Comparison of ENCODE assay signal across 1 cellular context in the genomic region with DNA sequence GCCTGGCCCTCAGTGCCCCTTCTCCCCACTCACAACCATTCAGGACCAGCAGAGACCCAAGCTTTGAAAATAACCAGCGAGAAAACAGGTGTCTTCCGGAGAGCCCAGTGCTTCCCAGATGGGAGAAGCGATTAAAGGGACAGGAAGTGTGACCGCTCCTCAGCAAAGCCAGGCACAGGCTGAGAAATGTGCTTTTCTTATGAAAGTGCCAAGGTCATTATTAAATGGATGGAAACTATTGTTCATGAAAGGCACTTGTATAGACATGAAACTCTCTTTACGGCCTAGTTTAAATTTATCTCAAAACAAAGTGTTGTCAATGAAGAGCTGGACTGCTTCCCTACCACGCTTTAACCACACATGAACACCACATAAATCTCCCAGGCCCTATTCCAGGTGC.
TF ChIP-seq lines count a peak whose summit lies in the region.

No MANE protein-coding gene starts in this region.

TF ChIP-seq in GM23338, 12 proteins besides CTCF, POLR2A, EP300 and RAD21 (continued from another document):
- TF ChIP-seq, protein P1, sequence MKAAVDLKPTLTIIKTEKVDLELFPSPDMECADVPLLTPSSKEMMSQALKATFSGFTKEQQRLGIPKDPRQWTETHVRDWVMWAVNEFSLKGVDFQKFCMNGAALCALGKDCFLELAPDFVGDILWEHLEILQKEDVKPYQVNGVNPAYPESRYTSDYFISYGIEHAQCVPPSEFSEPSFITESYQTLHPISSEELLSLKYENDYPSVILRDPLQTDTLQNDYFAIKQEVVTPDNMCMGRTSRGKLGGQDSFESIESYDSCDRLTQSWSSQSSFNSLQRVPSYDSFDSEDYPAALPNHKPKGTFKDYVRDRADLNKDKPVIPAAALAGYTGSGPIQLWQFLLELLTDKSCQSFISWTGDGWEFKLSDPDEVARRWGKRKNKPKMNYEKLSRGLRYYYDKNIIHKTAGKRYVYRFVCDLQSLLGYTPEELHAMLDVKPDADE (IDR thresholded peaks at IDR 0.05) = no peak
- TF ChIP-seq EZH2 (IDR thresholded peaks at IDR 0.05; ENCODE audit: low read depth, unreplicated experiment) (no peak), JUNB (IDR thresholded peaks at IDR 0.05; ENCODE audit: unreplicated experiment) (no peak), POLR2AphosphoS5 (IDR thresholded peaks at IDR 0.05; ENCODE audit: low read depth) (no peak), NANOG (IDR thresholded peaks at IDR 0.05; ENCODE audit: borderline replicate concordance) (no peak), ZNF331 (CRISPR knock-in tag; IDR thresholded peaks at IDR 0.05; ENCODE audit: low read depth) (no peak), STAT1 (IDR thresholded peaks at IDR 0.05; ENCODE audit: unreplicated experiment) (no peak), ZNF114 (CRISPR knock-in tag; IDR thresholded peaks at IDR 0.05) (no peak)
- TF ChIP-seq, protein P2, sequence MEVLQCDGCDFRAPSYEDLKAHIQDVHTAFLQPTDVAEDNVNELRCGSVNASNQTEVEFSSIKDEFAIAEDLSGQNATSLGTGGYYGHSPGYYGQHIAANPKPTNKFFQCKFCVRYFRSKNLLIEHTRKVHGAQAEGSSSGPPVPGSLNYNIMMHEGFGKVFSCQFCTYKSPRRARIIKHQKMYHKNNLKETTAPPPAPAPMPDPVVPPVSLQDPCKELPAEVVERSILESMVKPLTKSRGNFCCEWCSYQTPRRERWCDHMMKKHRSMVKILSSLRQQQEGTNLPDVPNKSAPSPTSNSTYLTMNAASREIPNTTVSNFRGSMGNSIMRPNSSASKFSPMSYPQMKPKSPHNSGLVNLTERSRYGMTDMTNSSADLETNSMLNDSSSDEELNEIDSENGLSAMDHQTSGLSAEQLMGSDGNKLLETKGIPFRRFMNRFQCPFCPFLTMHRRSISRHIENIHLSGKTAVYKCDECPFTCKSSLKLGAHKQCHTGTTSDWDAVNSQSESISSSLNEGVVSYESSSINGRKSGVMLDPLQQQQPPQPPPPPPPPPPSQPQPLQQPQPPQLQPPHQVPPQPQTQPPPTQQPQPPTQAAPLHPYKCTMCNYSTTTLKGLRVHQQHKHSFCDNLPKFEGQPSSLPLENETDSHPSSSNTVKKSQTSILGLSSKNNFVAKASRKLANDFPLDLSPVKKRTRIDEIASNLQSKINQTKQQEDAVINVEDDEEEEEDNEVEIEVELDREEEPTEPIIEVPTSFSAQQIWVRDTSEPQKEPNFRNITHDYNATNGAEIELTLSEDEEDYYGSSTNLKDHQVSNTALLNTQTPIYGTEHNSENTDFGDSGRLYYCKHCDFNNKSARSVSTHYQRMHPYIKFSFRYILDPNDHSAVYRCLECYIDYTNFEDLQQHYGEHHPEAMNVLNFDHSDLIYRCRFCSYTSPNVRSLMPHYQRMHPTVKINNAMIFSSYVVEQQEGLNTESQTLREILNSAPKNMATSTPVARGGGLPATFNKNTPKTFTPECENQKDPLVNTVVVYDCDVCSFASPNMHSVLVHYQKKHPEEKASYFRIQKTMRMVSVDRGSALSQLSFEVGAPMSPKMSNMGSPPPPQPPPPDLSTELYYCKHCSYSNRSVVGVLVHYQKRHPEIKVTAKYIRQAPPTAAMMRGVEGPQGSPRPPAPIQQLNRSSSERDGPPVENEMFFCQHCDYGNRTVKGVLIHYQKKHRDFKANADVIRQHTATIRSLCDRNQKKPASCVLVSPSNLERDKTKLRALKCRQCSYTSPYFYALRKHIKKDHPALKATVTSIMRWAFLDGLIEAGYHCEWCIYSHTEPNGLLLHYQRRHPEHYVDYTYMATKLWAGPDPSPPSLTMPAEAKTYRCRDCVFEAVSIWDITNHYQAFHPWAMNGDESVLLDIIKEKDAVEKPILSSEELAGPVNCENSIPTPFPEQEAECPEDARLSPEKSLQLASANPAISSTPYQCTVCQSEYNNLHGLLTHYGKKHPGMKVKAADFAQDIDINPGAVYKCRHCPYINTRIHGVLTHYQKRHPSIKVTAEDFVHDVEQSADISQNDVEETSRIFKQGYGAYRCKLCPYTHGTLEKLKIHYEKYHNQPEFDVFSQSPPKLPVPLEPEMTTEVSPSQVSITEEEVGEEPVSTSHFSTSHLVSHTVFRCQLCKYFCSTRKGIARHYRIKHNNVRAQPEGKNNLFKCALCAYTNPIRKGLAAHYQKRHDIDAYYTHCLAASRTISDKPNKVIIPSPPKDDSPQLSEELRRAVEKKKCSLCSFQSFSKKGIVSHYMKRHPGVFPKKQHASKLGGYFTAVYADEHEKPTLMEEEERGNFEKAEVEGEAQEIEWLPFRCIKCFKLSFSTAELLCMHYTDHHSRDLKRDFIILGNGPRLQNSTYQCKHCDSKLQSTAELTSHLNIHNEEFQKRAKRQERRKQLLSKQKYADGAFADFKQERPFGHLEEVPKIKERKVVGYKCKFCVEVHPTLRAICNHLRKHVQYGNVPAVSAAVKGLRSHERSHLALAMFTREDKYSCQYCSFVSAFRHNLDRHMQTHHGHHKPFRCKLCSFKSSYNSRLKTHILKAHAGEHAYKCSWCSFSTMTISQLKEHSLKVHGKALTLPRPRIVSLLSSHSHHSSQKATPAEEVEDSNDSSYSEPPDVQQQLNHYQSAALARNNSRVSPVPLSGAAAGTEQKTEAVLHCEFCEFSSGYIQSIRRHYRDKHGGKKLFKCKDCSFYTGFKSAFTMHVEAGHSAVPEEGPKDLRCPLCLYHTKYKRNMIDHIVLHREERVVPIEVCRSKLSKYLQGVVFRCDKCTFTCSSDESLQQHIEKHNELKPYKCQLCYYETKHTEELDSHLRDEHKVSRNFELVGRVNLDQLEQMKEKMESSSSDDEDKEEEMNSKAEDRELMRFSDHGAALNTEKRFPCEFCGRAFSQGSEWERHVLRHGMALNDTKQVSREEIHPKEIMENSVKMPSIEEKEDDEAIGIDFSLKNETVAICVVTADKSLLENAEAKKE (CRISPR knock-in tag; IDR thresholded peaks at IDR 0.05) = no peak
